In genomic region chr6:36422714-36423100, GRCh38 we compare ENCODE assay signal across 1 cellular context.
TF ChIP-seq lines count a peak whose summit lies in the region.

No MANE protein-coding gene starts in this region.

TF ChIP-seq in endothelial cell of umbilical vein, 7 proteins besides CTCF, POLR2A, EP300 and RAD21:
- TF ChIP-seq GATA2 (IDR thresholded peaks at IDR 0.05; ENCODE audit: insufficient read depth, insufficient read length, low read depth, low read length) (no peak), FOS (IDR thresholded peaks at IDR 0.05; ENCODE audit: borderline replicate concordance, insufficient read depth, low read length) (no peak), MYC (IDR thresholded peaks at IDR 0.05; ENCODE audit: low read depth, low read length) (no peak), POLR2AphosphoS5 (IDR thresholded peaks at IDR 0.05; ENCODE audit: insufficient read depth, low read depth, low read length) (no peak), MAX (IDR thresholded peaks at IDR 0.05; ENCODE audit: insufficient read depth, insufficient read length) (no peak), JUN (IDR thresholded peaks at IDR 0.05; ENCODE audit: borderline replicate concordance, insufficient read depth, insufficient read length, low read depth) (no peak), EZH2 (IDR thresholded peaks at IDR 0.05; ENCODE audit: borderline replicate concordance, low read depth, low read length, severe bottlenecking) (no peak)
